ENCODE assay signal across 28 cellular contexts in genomic region chr1:171296897-171297296, GRCh38. TPM values are rescaled to one million over a fixed set of nuclear protein-coding genes. Genes with fewer than 3 reads are reported as not detected.
"Had no signal": no experiment of that assay in that cellular context is flagged by ENCODE, and none has a peak within 500 bp of the region (broad histone marks: within the 10 kb centered on the region; RNA-seq: fewer than 3 reads in every experiment).

No MANE protein-coding gene starts in this region.

- H3K9me3 ChIP-seq: Peyer's patch, SJSA1 had no signal

- H3K4me1 Mint-ChIP-seq: activated CD4-positive, alpha-beta T cell treated with anti-CD3 and anti-CD28 coated beads, Interleukin-2, amount 10 ng/mL, durations not matched to agents 24 days and 14 days; activated CD8-positive, alpha-beta memory T cell treated with anti-CD3 and anti-CD28 coated beads, Interleukin-2, amount 10 ng/mL, durations not matched to agents 7 days and 5 days; activated naive CD4-positive, alpha-beta T cell treated with anti-CD3 and anti-CD28 coated beads, Interleukin-2, amount 50 U/mL, for 24 hours had no signal

- H3K27me3 ChIP-seq: body of pancreas, Peyer's patch, SJSA1 had no signal

- DNase-seq: activated CD4-positive, alpha-beta T cell treated with anti-CD3 and anti-CD28 coated beads for 1 hour; activated CD4-positive, alpha-beta T cell treated with anti-CD3 and anti-CD28 coated beads, Interleukin-2, amount 10 ng/mL, durations not matched to agents 24 days and 14 days; activated CD4-positive, alpha-beta T cell treated with anti-CD3 and anti-CD28 coated beads, Interleukin-2, amount 50 U/mL, for 48 hours; activated CD8-positive, alpha-beta memory T cell treated with anti-CD3 and anti-CD28 coated beads, Interleukin-2, amount 10 ng/mL, durations not matched to agents 7 days and 5 days; activated effector memory CD4-positive, alpha-beta T cell treated with Interleukin-2 at 50 U/mL for 16 hours; activated naive CD4-positive, alpha-beta T cell; activated T-cell treated with anti-CD3 and anti-CD28 coated beads, Interleukin-2, amount 50 U/mL, for 24 hours; aorta; body of pancreas; central memory CD4-positive, alpha-beta T cell; KG1; NCI-H1105; NCI-H1436; NCI-H1694 treated with DMSO at 0.1 percent for 48 hours; NCI-H2081; NCI-H446; NCI-H524; NCI-H774; Peyer's patch; SHP77; SW 1271 had no signal

- H3K4me3 ChIP-seq: body of pancreas, Peyer's patch, SJSA1 had no signal

- H3K27ac Mint-ChIP-seq: activated CD4-positive, alpha-beta T cell treated with anti-CD3 and anti-CD28 coated beads, Interleukin-2, amount 10 ng/mL, durations not matched to agents 24 days and 14 days; activated CD8-positive, alpha-beta memory T cell treated with anti-CD3 and anti-CD28 coated beads, Interleukin-2, amount 10 ng/mL, durations not matched to agents 7 days and 5 days; activated naive CD4-positive, alpha-beta T cell treated with anti-CD3 and anti-CD28 coated beads, Interleukin-2, amount 50 U/mL, for 24 hours; activated T-cell treated with anti-CD3 and anti-CD28 coated beads, Interleukin-2, amount 50 U/mL, for 24 hours; activated T-helper 1 cell treated with anti-CD3 and anti-CD28 coated beads, Interleukin-12 subunit alpha, Interleukin-12 subunit beta, Interleukin-2, Interleukin-4 antibody, amounts not matched to agents 30 ng/mL and 10 ng/mL and 1 ng/mL, durations not matched to agents 14 hours and 24 hours and 36 hours had no signal

- H3K36me3 Mint-ChIP-seq: activated CD8-positive, alpha-beta memory T cell treated with anti-CD3 and anti-CD28 coated beads, Interleukin-2, amount 10 ng/mL, durations not matched to agents 7 days and 5 days had no signal

- H3K36me3 ChIP-seq: Peyer's patch, SJSA1 had no signal

- H3K27ac ChIP-seq: body of pancreas, Peyer's patch, SJSA1 had no signal

- H3K4me1 ChIP-seq: body of pancreas, Peyer's patch, SJSA1 had no signal

- H3K4me3 Mint-ChIP-seq: activated CD4-positive, alpha-beta T cell treated with anti-CD3 and anti-CD28 coated beads, Interleukin-2, amount 10 ng/mL, durations not matched to agents 24 days and 14 days; activated CD8-positive, alpha-beta memory T cell treated with anti-CD3 and anti-CD28 coated beads, Interleukin-2, amount 10 ng/mL, durations not matched to agents 7 days and 5 days; activated naive CD4-positive, alpha-beta T cell treated with anti-CD3 and anti-CD28 coated beads, Interleukin-2, amount 50 U/mL, for 24 hours; activated T-cell treated with anti-CD3 and anti-CD28 coated beads, Interleukin-2, amount 50 U/mL, for 24 hours; activated T-helper 1 cell treated with anti-CD3 and anti-CD28 coated beads, Interleukin-12 subunit alpha, Interleukin-12 subunit beta, Interleukin-2, Interleukin-4 antibody, amounts not matched to agents 30 ng/mL and 10 ng/mL and 1 ng/mL, durations not matched to agents 14 hours and 24 hours and 36 hours had no signal

- ATAC-seq: activated CD8-positive, alpha-beta memory T cell treated with anti-CD3 and anti-CD28 coated beads, Interleukin-2, amount 10 ng/mL, durations not matched to agents 7 days and 5 days; body of pancreas; SK-N-SH treated with all-trans-retinoic acid at 6 μM for 48 hours had no signal

RNA-seq across cellular contexts. Expression of gene FMO1, which starts 48.6 kb away (rescaled TPM):
- total RNA-seq: activated CD4-positive, alpha-beta T cell treated with anti-CD3 and anti-CD28 coated beads, Interleukin-2, amount 10 ng/mL, durations not matched to agents 24 days and 14 days; activated CD8-positive, alpha-beta memory T cell treated with anti-CD3 and anti-CD28 coated beads, Interleukin-2, amount 10 ng/mL, durations not matched to agents 7 days and 5 days; activated T-helper 1 cell treated with anti-CD3 and anti-CD28 coated beads, Interleukin-12 subunit alpha, Interleukin-12 subunit beta, Interleukin-2, Interleukin-4 antibody, amounts not matched to agents 30 ng/mL and 10 ng/mL and 1 ng/mL, durations not matched to agents 14 hours and 24 hours and 36 hours; bronchial epithelial cell; MCF 10A; SJSA1; T-helper 1 cell treated with Interleukin-12 subunit alpha and Interleukin-12 subunit beta and Interleukin-4 antibody, amounts not matched to agents 30 ng/mL and 1 ng/mL, for 36 hours had no signal
